8 cellular contexts compared by ENCODE assay signal in the genomic region with DNA sequence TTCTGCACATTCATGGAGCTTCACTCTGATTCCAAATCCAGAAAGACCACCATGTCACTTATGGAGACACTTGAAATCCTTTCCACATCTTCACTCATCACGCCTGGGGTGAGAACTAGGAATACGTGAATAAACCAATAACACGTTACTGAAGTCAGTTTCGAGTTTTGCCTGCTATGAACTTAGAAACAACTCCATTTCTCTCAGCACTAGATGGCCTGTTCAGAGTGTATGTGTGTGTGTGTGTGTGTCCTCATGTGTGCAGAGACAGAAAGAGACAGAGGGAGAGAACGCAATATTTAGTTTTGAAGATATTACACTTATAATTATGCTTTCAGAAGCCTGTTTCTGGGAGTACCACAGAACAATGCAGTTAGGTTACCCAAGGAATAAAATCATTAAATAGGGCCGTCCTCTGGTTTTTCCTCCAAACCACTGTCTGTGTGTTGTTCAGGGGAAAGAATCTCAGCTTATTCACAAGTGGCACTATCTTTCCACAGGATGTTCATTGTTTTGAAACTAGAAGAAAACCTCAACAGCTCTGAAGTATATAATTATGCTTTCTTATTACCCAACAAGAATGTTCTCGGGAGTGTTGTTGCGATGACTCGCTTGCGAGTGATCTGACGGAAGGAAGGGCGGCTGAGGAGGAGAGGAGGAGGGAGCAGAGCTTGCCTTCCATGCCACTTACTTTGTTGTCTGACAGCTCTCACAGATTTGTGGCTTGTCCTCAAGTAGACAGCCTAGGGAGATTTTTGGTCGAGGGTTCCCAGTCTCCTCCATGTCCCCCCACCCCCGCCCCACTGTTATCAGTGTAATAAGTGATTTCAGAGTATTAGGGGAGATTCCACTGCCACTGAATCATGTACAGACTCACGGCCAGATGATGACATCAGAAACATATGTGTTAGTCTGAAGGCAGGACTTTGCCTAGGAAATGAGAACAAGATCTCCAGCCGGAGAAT.
DNase-seq lines count a peak whose midpoint lies in the region; ATAC-seq lines count a peak whose summit lies in the region.

No MANE protein-coding gene starts in this region.

- ATAC-seq in HG03175 (IDR thresholded peaks at IDR 0.05; ENCODE audit: unreplicated experiment) (no peak), GM21717 (IDR thresholded peaks at IDR 0.05; ENCODE audit: unreplicated experiment) (no peak)

- DNase-seq in GM03348 (ENCODE audit: low spot score) (peak; percentile 80), T follicular helper cell (ENCODE audit: low read depth) (peak; percentile 63), amniotic stem cell (lab: John Stamatoyannopoulos, UW) (peak; percentile 83), kidney glomerular epithelial cell (lab: John Stamatoyannopoulos, UW) (peak; percentile 90), retina (no peak)
- DNase-seq in stimulated activated CD4-positive, alpha-beta T cell treated with anti-CD3 and anti-CD28 coated beads, TNF-alpha, amount 100 ng/mL, for 48 hours (ENCODE audit: low read depth in 3 of 3), result peak in 2 of 3 donors; percentile 33 to 53
